In genomic region chr1:91098299-91098901, GRCh38 we compare ENCODE assay signal across 18 cellular contexts.
DNase-seq lines count a peak whose midpoint lies in the region; ATAC-seq and TF ChIP-seq lines count a peak whose summit lies in the region.
"Had no signal": no experiment of that assay in that cellular context is flagged by ENCODE, and none has a peak within 500 bp of the region (broad histone marks: within the 10 kb centered on the region; RNA-seq: fewer than 3 reads in every experiment).

No MANE protein-coding gene starts in this region.

- CTCF ChIA-PET in A673 (lab: Charles Lee) (no interaction called here), PC-9 (lab: Charles Lee) (no interaction called here)

- DNase-seq in A673 (ENCODE audit: low spot score) (peak; percentile 56), ELF-1 (ENCODE audit: low read depth, low spot score) (peak; percentile 57), PC-9 (no peak), epithelial cell of esophagus (ENCODE audit: low read depth) (peak; percentile 16), NCI-H524 treated with DMSO at 0.1 percent for 48 hours (lab: John Stamatoyannopoulos, UW) (no peak), NAMALWA (ENCODE audit: low spot score) (no peak), GF-D8 (lab: John Stamatoyannopoulos, UW) (no peak)
- DNase-seq: activated CD4-positive, alpha-beta T cell treated with anti-CD3 and anti-CD28 coated beads, Interleukin-2, amount 10 ng/mL, durations not matched to agents 7 days and 5 days; activated T-cell treated with anti-CD3 and anti-CD28 coated beads, Interleukin-2, amount 50 U/mL, for 1 hour; DMS79; foreskin fibroblast; NCI-H1930; NCI-H774; SHP77 treated with DMSO at 0.1 percent for 48 hours; stimulated activated CD4-positive, alpha-beta T cell treated with anti-CD3 and anti-CD28 coated beads, Interleukin-4, amount 100 ng/mL, for 24 hours; thyroid gland had no signal

- H3K27me3 ChIP-seq in A673 (replicated peaks; ENCODE audit: insufficient read depth, low read depth, low read length, poor library complexity) = no peaks in the 10 kb centered on the region
- no peaks in the 10 kb centered on the region for H3K27me3 ChIP-seq in PC-9 (ENCODE audit: insufficient read depth, low read depth)
- H3K27me3 ChIP-seq: thyroid gland had no signal

- BruUV-seq in A673 (replicated peaks; lab: Mats Ljungman, UMichigan) = no TSS peak
- BruUV-seq in PC-9 (replicated peaks; lab: Mats Ljungman, UMichigan) = no TSS peak

- H3K9me3 ChIP-seq in A673 (ENCODE audit: low read depth, low read length, poor library complexity, severe bottlenecking) = no peaks in the 10 kb centered on the region
- no peaks in the 10 kb centered on the region for H3K9me3 ChIP-seq in PC-9 (ENCODE audit: insufficient read depth, low read depth)
- H3K9me3 ChIP-seq: thyroid gland had no signal

- H3K27ac ChIP-seq in A673 (ENCODE audit: low read depth, low read length, poor library complexity, severe bottlenecking) (no peak overlapping the region), PC-9 (peak overlapping the region; percentile 79; the same call in 1 of the 2 replicates)
- H3K27ac ChIP-seq: thyroid gland had no signal

- H3F3A ChIP-seq in PC-9 (ENCODE audit: insufficient read depth, low read depth) = peaks cover 18% of the 10 kb centered on the region; the same call in 1 of the 2 replicates

- intact Hi-C loops in A673 (cut with micrococcal nuclease; ENCODE audit: unreplicated experiment) = no loop called here
- intact Hi-C loops in PC-9 (cut with micrococcal nuclease; ENCODE audit: unreplicated experiment) = no loop called here

- H3K36me3 ChIP-seq in A673 (ENCODE audit: insufficient read depth, low read length, poor library complexity, severe bottlenecking) = no peaks in the 10 kb centered on the region
- H3K36me3 ChIP-seq in PC-9 (ENCODE audit: low read depth) = no peaks in the 10 kb centered on the region
- H3K36me3 ChIP-seq: thyroid gland had no signal

- POLR2A ChIA-PET in A673 (lab: Charles Lee; ENCODE audit: low non-redundant PET) (interaction anchor here (0.6 kb wide), 1 partner anchor 121 kb away, joined by 5 read pairs; no protein-coding TSS in a partner anchor), PC-9 (lab: Charles Lee; ENCODE audit: unreplicated experiment) (no interaction called here)

- H3K4me1 ChIP-seq in A673 (ENCODE audit: insufficient read depth, low read length, poor library complexity, severe bottlenecking) = peaks cover 6% of the 10 kb centered on the region
- H3K4me1 ChIP-seq in PC-9 (replicated peaks; ENCODE audit: insufficient read depth) = peaks cover 46% of the 10 kb centered on the region
- H3K4me1 ChIP-seq: thyroid gland had no signal

- no peak overlapping the region for H3K4me3 ChIP-seq in A673 (ENCODE audit: low read depth, low read length, poor library complexity, severe bottlenecking)
- H3K4me3 ChIP-seq in PC-9 = no peak overlapping the region
- H3K4me3 ChIP-seq in epithelial cell of esophagus (ENCODE audit: low read length) = no peak overlapping the region
- H3K4me3 ChIP-seq: thyroid gland had no signal

- peak overlapping the region; percentile 59; the same call in 1 of the 2 replicates for H3K4me2 ChIP-seq in PC-9

- TF ChIP-seq CTCF in A673 (conservative IDR thresholded peaks at IDR 0.05; ENCODE audit: low read depth, low read length) (no peak), PC-9 (conservative IDR thresholded peaks at IDR 0.05) (no peak), epithelial cell of esophagus (IDR thresholded peaks at IDR 0.05; ENCODE audit: insufficient read depth, low read depth, low read length, missing control alignments) (no peak)

- H3K79me2 ChIP-seq in PC-9 (ENCODE audit: low read depth) = no peaks in the 10 kb centered on the region

- no peak for ATAC-seq in HG02852 (IDR thresholded peaks at IDR 0.05; ENCODE audit: unreplicated experiment)
- ATAC-seq: sciatic nerve had no signal

- no peaks in the 10 kb centered on the region for H3K9me2 ChIP-seq in PC-9 (ENCODE audit: insufficient read depth)

- H4K20me1 ChIP-seq in PC-9 (ENCODE audit: insufficient read depth) = no peaks in the 10 kb centered on the region

- H2AFZ ChIP-seq in PC-9 = no peak overlapping the region

Comparison
In these comparisons a context has a peak if more than half of its experiments do, and no peak if none do; other contexts are left out.
1. DNase-seq: peak in A673 (single experiment), ELF-1 (single experiment) and epithelial cell of esophagus (single experiment); none in PC-9 (0 of 2), NCI-H524 treated with DMSO at 0.1 percent for 48 hours (single experiment), NAMALWA (single experiment) and GF-D8 (single experiment).